Comparison of ENCODE assay signal across 8 cellular contexts in genomic region chr22:29491012-29491411, GRCh38. TPM values are rescaled to one million over a fixed set of nuclear protein-coding genes. Genes with fewer than 3 reads are reported as not detected.
"Had no signal": no experiment of that assay in that cellular context is flagged by ENCODE, and none has a peak within 500 bp of the region (broad histone marks: within the 10 kb centered on the region; RNA-seq: fewer than 3 reads in every experiment).

No MANE protein-coding gene starts in this region.

- ATAC-seq: GM12878 had no signal

- FAIRE-seq: G401.6, GM12878, GM12892, GM18507, GM19239 had no signal

- H3K4me3 ChIP-seq: GM12878 had no signal

- DNase-seq: GDM1, GF-D8 had no signal

RNA-seq across cellular contexts. Expression of gene RFPL1, which starts 52.6 kb away (rescaled TPM):
- total RNA-seq: G401, GM12878 had no signal
